16 cellular contexts compared by ENCODE assay signal in genomic region chr11:120147094-120147949, GRCh38. TPM values are rescaled to one million over a fixed set of nuclear protein-coding genes. Genes with fewer than 3 reads are reported as not detected.
DNase-seq lines count a peak whose midpoint lies in the region; ATAC-seq and TF ChIP-seq lines count a peak whose summit lies in the region.
"Had no signal": no experiment of that assay in that cellular context is flagged by ENCODE, and none has a peak within 500 bp of the region (broad histone marks: within the 10 kb centered on the region; RNA-seq: fewer than 3 reads in every experiment).

No MANE protein-coding gene starts in this region.

- peak overlapping the region; percentile 72 for H3K18ac ChIP-seq in neuronal stem cell (ENCODE audit: low read length)

- H3K4me3 ChIP-seq in H7 (ENCODE audit: insufficient read depth, low read depth, low read length) (no peak overlapping the region), neuronal stem cell (ENCODE audit: low read length in 2 of 2) (no peak overlapping the region)
- H3K4me3 ChIP-seq: uterus had no signal

- H3K9ac ChIP-seq in neuronal stem cell (ENCODE audit: low read depth, low read length, poor library complexity), result peak overlapping the region; percentile 68

- peak; percentile 5 for DNase-seq in 8988T
- peak; percentile 35 for DNase-seq in H7
- DNase-seq in epithelial cell of prostate (ENCODE audit: low read depth, low spot score), result no peak
- no peak for DNase-seq in neuronal stem cell (ENCODE audit: low spot score)
- no peak for DNase-seq in A172 (ENCODE audit: low spot score)
- DNase-seq in LoVo (ENCODE audit: low spot score), result no peak
- no peak for DNase-seq in GM10248 (ENCODE audit: extremely low spot score)
- DNase-seq: AML-193, NCI-H2081, PC-3, T-helper 9 cell, uterus had no signal

- H4K8ac ChIP-seq in neuronal stem cell (ENCODE audit: low read depth, low read length), result no peak overlapping the region

- no peak for ATAC-seq in HG03175 (IDR thresholded peaks at IDR 0.05; ENCODE audit: unreplicated experiment)
- ATAC-seq: activated CD4-positive, CD25-positive, alpha-beta regulatory T cell treated with anti-CD3 and anti-CD28 coated beads, Interleukin-2, amount 50 U/mL, for 24 hours; PC-3 had no signal

- H3K27me3 ChIP-seq in H7 (ENCODE audit: control insufficient read depth, insufficient read depth, low read length) (no peaks in the 10 kb centered on the region), neuronal stem cell (ENCODE audit: control insufficient read depth in 3 of 3, insufficient read depth in 3 of 3, low read depth in 1 of 3, low read length in 3 of 3) (peaks cover 0 to 31% (median 0%) of the 10 kb centered on the region in 3 experiments)
- H3K27me3 ChIP-seq: uterus had no signal

- no peaks in the 10 kb centered on the region for H3K4me1 ChIP-seq in neuronal stem cell (ENCODE audit: control insufficient read depth in 2 of 2, insufficient read depth in 1 of 2, low read depth in 1 of 2, low read length in 2 of 2)
- H3K4me1 ChIP-seq: uterus had no signal

- H2BK15ac ChIP-seq in neuronal stem cell (ENCODE audit: low read length), result no peak overlapping the region

- H3K23ac ChIP-seq in neuronal stem cell (ENCODE audit: low read depth, low read length, poor library complexity), result peak overlapping the region; percentile 59

- CTCF ChIA-PET in GM10248 (lab: Yijun Ruan, JAX), result interaction anchor here (0.8 to 1.1 kb wide), 2 partner anchors 21 to 25 kb away, joined by 3 read pairs; no protein-coding TSS in a partner anchor

- no peak overlapping the region for H4K91ac ChIP-seq in neuronal stem cell (ENCODE audit: low read depth, low read length, poor library complexity)

- TF ChIP-seq CTCF in GM10248 (IDR thresholded peaks at IDR 0.05; ENCODE audit: control extremely low read depth, extremely low read depth, low read depth, missing control alignments), result no peak

- H3K9me3 ChIP-seq in neuronal stem cell (replicated peaks in 1 of 2; ENCODE audit: control insufficient read depth in 2 of 2, insufficient read depth in 1 of 2, low read depth in 1 of 2, low read length in 2 of 2), result no peaks in the 10 kb centered on the region
- H3K9me3 ChIP-seq: uterus had no signal

- H2BK120ac ChIP-seq in neuronal stem cell (ENCODE audit: low read depth, low read length), result peak overlapping the region; percentile 10

- POLR2A ChIA-PET in GM10248 (lab: Yijun Ruan, JAX), result no interaction called here

- H3K79me1 ChIP-seq in neuronal stem cell (ENCODE audit: low read depth, low read length), result no peaks in the 10 kb centered on the region

- no peak overlapping the region for H2AFZ ChIP-seq in neuronal stem cell (ENCODE audit: low read length)

- H2BK5ac ChIP-seq in neuronal stem cell (ENCODE audit: low read length), result no peak overlapping the region

- peak overlapping the region; percentile 9 for H3K14ac ChIP-seq in neuronal stem cell (ENCODE audit: low read length)

- peak overlapping the region; percentile 46 for H3K27ac ChIP-seq in epithelial cell of prostate
- H3K27ac ChIP-seq in neuronal stem cell (replicated peaks; ENCODE audit: low read length), result no peak overlapping the region
- H3K27ac ChIP-seq: uterus had no signal

- no peak overlapping the region for H2BK12ac ChIP-seq in neuronal stem cell (ENCODE audit: low read length)

- no peak overlapping the region for H3K4me2 ChIP-seq in neuronal stem cell (ENCODE audit: insufficient read depth, low read length, poor library complexity, severe bottlenecking)

- WGBS in neuronal stem cell (ENCODE audit: extremely low coverage in 2 of 2, insufficient read length in 2 of 2, insufficient replicate concordance in 1 of 2), 2 donors, result no CpG with 5 or more reads among the region's 17 CpGs

- peak overlapping the region; percentile 85 for H2AK5ac ChIP-seq in neuronal stem cell (ENCODE audit: low read depth, low read length)

- H3K4ac ChIP-seq in neuronal stem cell (ENCODE audit: low read length), result no peak overlapping the region

- H3K36me3 ChIP-seq in H7 (replicated peaks; ENCODE audit: control insufficient read depth, insufficient read depth, low read length) (no peaks in the 10 kb centered on the region), neuronal stem cell (replicated peaks in 1 of 2; ENCODE audit: control insufficient read depth in 2 of 2, insufficient read depth in 2 of 2, low read length in 2 of 2) (no peaks in the 10 kb centered on the region)
- H3K36me3 ChIP-seq: uterus had no signal

RNA-seq across cellular contexts. Expression of gene TRIM29, which starts 9.4 kb away (rescaled TPM):
- 0.17 TPM in 1 of 2 replicates, not detected in the other for total RNA-seq in H7 (2014; rRNA removed; shearing (Covaris generic))
- polyA plus RNA-seq in neuronal stem cell (2013, experiment 1 of 2), result 0.03 TPM
- not detected for polyA plus RNA-seq in neuronal stem cell (2013, experiment 2 of 2)
- total RNA-seq in A172 (2014; rRNA removed; shearing (Covaris generic)), result 3.0 and 10.2 TPM in 2 replicates
- total RNA-seq: endothelial cell of umbilical vein, lung microvascular endothelial cell had no signal
- polyA plus RNA-seq: endothelial cell of umbilical vein had no signal

Comparison
In these comparisons a context has a peak if more than half of its experiments do, and no peak if none do; other contexts are left out.
1. DNase-seq: peak in 8988T (single experiment) and H7 (single experiment); none in epithelial cell of prostate (single experiment), neuronal stem cell (single experiment), A172 (single experiment), LoVo (single experiment) and GM10248 (single experiment).